ENCODE assay signal across 8 cellular contexts in the genomic region with DNA sequence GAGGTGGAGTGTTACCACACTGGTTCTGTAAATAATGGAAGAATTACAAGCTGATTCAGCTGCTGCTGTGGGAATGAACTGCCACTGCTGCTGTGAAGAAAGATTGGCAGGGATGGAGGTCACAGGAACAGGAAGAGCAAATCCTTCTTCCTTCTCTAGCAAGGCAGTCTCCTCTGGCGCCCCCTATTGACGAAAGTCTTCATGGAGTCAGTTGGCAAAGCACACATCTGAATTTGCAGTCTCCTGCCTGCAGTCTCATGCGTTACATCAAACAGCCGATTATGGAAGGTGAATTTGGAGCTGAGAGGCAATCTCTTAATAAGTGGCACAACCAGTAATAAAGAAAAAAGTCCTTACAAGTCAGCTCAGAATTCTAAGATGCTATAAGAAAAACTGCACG.
DNase-seq lines count a peak whose midpoint lies in the region; ATAC-seq and TF ChIP-seq lines count a peak whose summit lies in the region.

No MANE protein-coding gene starts in this region.

- DNase-seq in AG09319 (ENCODE audit: extremely low read depth, low read depth), result peak; percentile 14
- peak; percentile 29 for DNase-seq in HCEC 1CT
- DNase-seq in SJCRH30, result peak; percentile 81 to 85
- peak; percentile 14 to 59 for DNase-seq in foreskin fibroblast
- DNase-seq in retina, result peak; percentile 22
- no peak for DNase-seq in NCI-H1048 (lab: John Stamatoyannopoulos, UW)

- ATAC-seq in HG02938 (IDR thresholded peaks at IDR 0.05; ENCODE audit: unreplicated experiment), result no peak
- no peak for ATAC-seq in HG03175 (IDR thresholded peaks at IDR 0.05; ENCODE audit: unreplicated experiment)

- TF ChIP-seq CTCF in AG09319 (IDR thresholded peaks at IDR 0.05; ENCODE audit: low read depth, low read length) (peak; percentile 45), foreskin fibroblast (IDR thresholded peaks at IDR 0.05; ENCODE audit: low read depth, low read length) (peak; percentile 20)

- no peak overlapping the region for H3K27ac ChIP-seq in SJCRH30

- no peak overlapping the region for H3K4me3 ChIP-seq in SJCRH30
- no peak overlapping the region for H3K4me3 ChIP-seq in foreskin fibroblast (ENCODE audit: low read depth in 1 of 2, low read length in 2 of 2)

- H3K27me3 ChIP-seq in SJCRH30, result no peaks in the 10 kb centered on the region

- H3K36me3 ChIP-seq in SJCRH30, result no peaks in the 10 kb centered on the region

- H3K4me1 ChIP-seq in SJCRH30, result peaks cover 5% of the 10 kb centered on the region; the same call in 1 of the 2 replicates

- H3K9me3 ChIP-seq in SJCRH30 (replicated peaks), result 0 out of 2 replicates have a peak, but pooled peaks cover 3% of the 10 kb centered on the region
